ENCODE assay signal across 8 cellular contexts in the genomic region with DNA sequence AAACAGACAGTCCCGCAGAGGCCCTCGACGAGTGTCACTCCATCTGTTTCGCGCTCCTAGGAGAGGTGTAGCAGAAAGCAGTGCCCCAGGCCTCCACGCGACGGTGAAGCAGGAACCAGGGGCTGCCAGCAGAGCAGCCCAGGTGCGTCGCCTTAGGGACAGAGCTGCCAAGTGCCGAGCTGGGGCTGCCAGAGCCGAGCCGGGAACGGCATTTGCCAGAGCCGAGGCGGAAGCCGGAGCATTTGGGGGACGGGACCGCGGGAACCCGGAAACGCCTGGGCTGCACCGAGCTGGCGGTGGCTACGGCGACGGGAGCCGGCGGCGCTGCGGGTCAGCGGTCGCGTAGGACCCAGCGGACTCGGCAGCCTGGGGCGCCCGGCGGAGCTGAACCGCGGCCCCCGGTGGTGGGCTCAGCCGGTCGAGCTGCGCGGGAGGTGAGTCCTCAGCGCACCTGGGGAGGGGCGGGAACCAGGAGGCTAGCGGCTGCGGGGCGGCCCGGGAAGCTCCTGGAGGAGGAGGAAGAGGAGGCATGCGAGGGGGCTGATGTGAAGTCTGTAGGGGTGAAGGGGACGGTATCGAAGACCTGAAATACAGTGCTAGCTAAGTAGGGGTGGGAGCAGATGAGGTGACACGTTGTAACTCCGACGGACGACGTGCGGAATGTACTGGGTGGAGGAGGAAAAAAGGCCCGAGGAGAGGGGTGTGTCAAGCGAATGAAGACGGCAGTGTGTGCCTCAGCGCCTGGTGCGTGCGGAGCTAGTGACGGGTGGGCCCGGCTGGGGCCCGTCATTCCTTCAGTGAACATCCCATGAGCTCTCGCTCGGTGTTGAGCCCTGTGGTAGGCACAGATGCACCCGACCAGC. TPM values are rescaled to one million over a fixed set of nuclear protein-coding genes. Genes with fewer than 3 reads are reported as not detected.
DNase-seq lines count a peak whose midpoint lies in the region; ATAC-seq and TF ChIP-seq lines count a peak whose summit lies in the region.

TSS of gene SLC35A3 (plus strand) at position 268 of the 863 bp plus-strand sequence. CDS start 23,559 bp downstream, outside the sequence.

- intact Hi-C loops in left cardiac atrium (cut with DNase I) = no loop called here

- TF ChIP-seq CTCF in HFF-Myc (IDR thresholded peaks at IDR 0.05; ENCODE audit: low read depth, low read length, missing control alignments) (no peak), progenitor cell of endocrine pancreas (IDR thresholded peaks at IDR 0.05; ENCODE audit: unreplicated experiment) (no peak)

- no peaks in the 10 kb centered on the region for H3K27me3 ChIP-seq in adipocyte (replicated peaks; ENCODE audit: control insufficient read depth, insufficient read depth, low read length)

- no peaks in the 10 kb centered on the region for H3K9me3 Mint-ChIP-seq in progenitor cell of endocrine pancreas (ENCODE audit: low read depth)

- DNase-seq in HFF-Myc (ENCODE audit: extremely low read depth, low read depth) = no peak
- peak; percentile 52 for DNase-seq in MV-4-11 (lab: John Stamatoyannopoulos, UW)
- DNase-seq in T follicular helper cell (ENCODE audit: low read depth) = peak; percentile 66
- DNase-seq in adipocyte (ENCODE audit: low read depth) = peak; percentile 85
- peak; percentile 81 for DNase-seq in left cardiac atrium
- DNase-seq in progenitor cell of endocrine pancreas (ENCODE audit: low spot score, unreplicated experiment) = peak; percentile 77
- DNase-seq in ureter (ENCODE audit: low spot score) = peak; percentile 84

- peak within 1 kb of the TSS; percentile 99 for H3K4me3 Mint-ChIP-seq in progenitor cell of endocrine pancreas (ENCODE audit: low read depth)

- peak within 1 kb of the TSS; percentile 82 for H3K9ac ChIP-seq in adipocyte (ENCODE audit: low read length)

- no peaks in the 10 kb centered on the region for H3K36me3 Mint-ChIP-seq in progenitor cell of endocrine pancreas (ENCODE audit: insufficient read depth)

- peak; percentile 97 to 98 for ATAC-seq in left cardiac atrium

- peak; percentile 58 for TF ChIP-seq POLR2A in GM10847 (IDR thresholded peaks at IDR 0.05; ENCODE audit: extremely low read depth, insufficient read length)

- H3K4me3 ChIP-seq in HFF-Myc (replicated peaks; ENCODE audit: low read depth, low read length) = peak within 1 kb of the TSS; percentile 80
- H3K4me3 ChIP-seq in adipocyte (ENCODE audit: low read length) = peak within 1 kb of the TSS; percentile 93

- H3K27ac Mint-ChIP-seq in progenitor cell of endocrine pancreas = peak within 1 kb of the TSS; percentile 93

- no peaks in the 10 kb centered on the region for H3K36me3 ChIP-seq in adipocyte (ENCODE audit: control insufficient read depth, insufficient read depth, low read length, severe bottlenecking)

- no peaks in the 10 kb centered on the region for H3K9me3 ChIP-seq in adipocyte (ENCODE audit: control insufficient read depth, low read length)

- H3K27me3 Mint-ChIP-seq in progenitor cell of endocrine pancreas = no peaks in the 10 kb centered on the region

- H3K4me1 Mint-ChIP-seq in progenitor cell of endocrine pancreas (ENCODE audit: low read depth) = peaks cover 19% of the 10 kb centered on the region

- peaks cover 20% of the 10 kb centered on the region for H3K4me1 ChIP-seq in adipocyte (ENCODE audit: control insufficient read depth, insufficient read depth, low read length)

RNA-seq across cellular contexts. Expression of gene SLC35A3, which starts in this region (rescaled TPM):
- total RNA-seq in left cardiac atrium = 1 to 10 TPM; 9.6 to 9.7 TPM
- 14.3 and 16.5 TPM in 2 replicates for total RNA-seq in progenitor cell of endocrine pancreas
- 39.5 TPM for total RNA-seq in ureter
